Comparison of ENCODE assay signal across 1 cellular context in the genomic region with DNA sequence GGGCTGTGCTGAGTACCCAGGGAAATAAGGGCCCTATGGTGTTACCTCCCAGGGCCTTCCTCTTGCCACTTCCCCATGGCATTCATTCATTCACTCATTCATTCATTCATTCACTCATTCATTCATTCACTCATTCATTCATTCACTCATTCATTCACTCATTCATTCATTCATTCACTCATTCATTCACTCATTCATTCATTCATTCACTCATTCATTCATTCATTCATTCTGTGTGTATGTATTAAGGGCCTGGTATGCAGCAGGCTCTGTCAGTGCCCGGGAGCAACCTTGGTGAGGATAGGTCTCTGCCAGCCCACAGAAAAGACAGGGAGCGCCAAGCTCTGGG. TPM values are rescaled to one million over a fixed set of nuclear protein-coding genes. Genes with fewer than 3 reads are reported as not detected.
"Had no signal": no experiment of that assay in that cellular context is flagged by ENCODE, and none has a peak within 500 bp of the region (broad histone marks: within the 10 kb centered on the region; RNA-seq: fewer than 3 reads in every experiment).

No MANE protein-coding gene starts in this region.

RNA-seq across cellular contexts. Expression of gene SARDH, which starts 3.9 kb away (rescaled TPM):
- total RNA-seq: MCF 10A had no signal
